In the genomic region with DNA sequence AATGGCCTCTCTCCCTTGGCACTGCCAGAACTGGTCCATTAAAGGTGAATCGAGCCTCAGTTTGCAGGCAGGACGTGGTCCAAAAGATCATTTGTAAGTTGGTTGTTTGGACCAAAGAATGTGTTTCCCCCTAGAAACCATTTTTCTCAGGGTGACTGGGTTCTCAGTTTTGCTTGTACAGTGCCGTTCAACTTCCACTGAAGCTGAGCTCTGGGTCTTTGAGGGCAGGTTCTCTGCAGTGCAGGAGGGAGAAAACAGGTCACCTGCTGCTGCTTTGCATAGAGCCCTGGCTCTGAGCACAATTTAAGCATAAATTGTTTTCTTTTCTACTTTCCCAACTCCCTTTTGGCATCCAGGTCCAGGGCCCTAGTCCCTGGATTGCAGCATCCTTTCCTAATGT, we compare ENCODE assay signal across 12 cellular contexts.
DNase-seq lines count a peak whose midpoint lies in the region; ATAC-seq and TF ChIP-seq lines count a peak whose summit lies in the region.
"Had no signal": no experiment of that assay in that cellular context is flagged by ENCODE, and none has a peak within 500 bp of the region (broad histone marks: within the 10 kb centered on the region; RNA-seq: fewer than 3 reads in every experiment).

No MANE protein-coding gene starts in this region.

- no peaks in the 10 kb centered on the region for H3K36me3 ChIP-seq in parathyroid adenoma (ENCODE audit: control insufficient read depth, insufficient read depth, low read length)
- H3K36me3 ChIP-seq: left ventricle myocardium inferior had no signal

- H3K79me2 ChIP-seq in parathyroid adenoma = no peaks in the 10 kb centered on the region

- H3K9ac ChIP-seq in parathyroid adenoma = no peak overlapping the region

- H3K4me1 ChIP-seq in parathyroid adenoma = peaks cover 14% of the 10 kb centered on the region

- peaks cover 17% of the 10 kb centered on the region for H3K36me3 Mint-ChIP-seq in activated naive CD4-positive, alpha-beta T cell treated with anti-CD3 and anti-CD28 coated beads, Interleukin-2, amount 10 ng/mL, durations not matched to agents 7 days and 5 days

- H3K27me3 Mint-ChIP-seq in activated naive CD4-positive, alpha-beta T cell treated with anti-CD3 and anti-CD28 coated beads, Interleukin-2, amount 10 ng/mL, durations not matched to agents 7 days and 5 days = no peaks in the 10 kb centered on the region

- DNase-seq in GM12864 (ENCODE audit: low read depth) (peak; percentile 55), superior temporal gyrus (ENCODE audit: extremely low spot score) (no peak), HPDE6-E6E7 (ENCODE audit: extremely low spot score) (no peak), kidney tubule cell (ENCODE audit: low spot score) (no peak), NCI-H1417 treated with DMSO at 0.1 percent for 48 hours (lab: John Stamatoyannopoulos, UW) (no peak)
- peak; percentile 47 for DNase-seq in activated naive CD4-positive, alpha-beta T cell treated with anti-CD3 and anti-CD28 coated beads, Interleukin-2, amount 10 ng/mL, durations not matched to agents 7 days and 5 days
- DNase-seq: DMS79, Kasumi-1, left ventricle myocardium inferior, NCI-H524 had no signal

- H3K27ac ChIP-seq in parathyroid adenoma = no peak overlapping the region

- ATAC-seq in HG02610 (IDR thresholded peaks at IDR 0.05; ENCODE audit: unreplicated experiment) = peak; percentile 39

- peak overlapping the region; percentile 63 for H2AFZ ChIP-seq in parathyroid adenoma

- TF ChIP-seq CTCF in GM12864 (IDR thresholded peaks at IDR 0.05; ENCODE audit: low read depth, low read length, missing control alignments) (no peak), parathyroid adenoma (IDR thresholded peaks at IDR 0.05) (no peak)

- peaks cover 52% of the 10 kb centered on the region for H3K4me1 Mint-ChIP-seq in activated naive CD4-positive, alpha-beta T cell treated with anti-CD3 and anti-CD28 coated beads, Interleukin-2, amount 10 ng/mL, durations not matched to agents 7 days and 5 days

- peak overlapping the region; percentile 98 for H3K27ac Mint-ChIP-seq in activated naive CD4-positive, alpha-beta T cell treated with anti-CD3 and anti-CD28 coated beads, Interleukin-2, amount 10 ng/mL, durations not matched to agents 7 days and 5 days

- H3K4me3 ChIP-seq in GM12864 (ENCODE audit: low read depth, low read length) = no peak overlapping the region
- H3K4me3 ChIP-seq in parathyroid adenoma (ENCODE audit: low read depth, low read length) = no peak overlapping the region
- H3K4me3 ChIP-seq: left ventricle myocardium inferior had no signal

- CTCF ChIA-PET in activated naive CD4-positive, alpha-beta T cell treated with anti-CD3 and anti-CD28 coated beads, Interleukin-2, amount 10 ng/mL, durations not matched to agents 7 days and 5 days (lab: Charles Lee) = interaction anchor here (1.8 kb wide), 1 partner anchor 33 kb away, joined by 5 read pairs; no protein-coding TSS in a partner anchor

- H3K4me2 ChIP-seq in parathyroid adenoma (ENCODE audit: low read length) = no peak overlapping the region

- no peaks in the 10 kb centered on the region for H3K27me3 ChIP-seq in parathyroid adenoma (ENCODE audit: control insufficient read depth, insufficient read depth, low read length)

- peak overlapping the region; percentile 73 for H3K4me3 Mint-ChIP-seq in activated naive CD4-positive, alpha-beta T cell treated with anti-CD3 and anti-CD28 coated beads, Interleukin-2, amount 10 ng/mL, durations not matched to agents 7 days and 5 days

- no peaks in the 10 kb centered on the region for H3K9me3 ChIP-seq in parathyroid adenoma (ENCODE audit: control insufficient read depth, low read length)
- H3K9me3 ChIP-seq: left ventricle myocardium inferior had no signal

- H3K9me3 Mint-ChIP-seq in activated naive CD4-positive, alpha-beta T cell treated with anti-CD3 and anti-CD28 coated beads, Interleukin-2, amount 10 ng/mL, durations not matched to agents 7 days and 5 days = no peaks in the 10 kb centered on the region

Comparison
In these comparisons a context has a peak if more than half of its experiments do, and no peak if none do; other contexts are left out.
1. DNase-seq: peak in GM12864 (single experiment) and activated naive CD4-positive, alpha-beta T cell treated with anti-CD3 and anti-CD28 coated beads, Interleukin-2, amount 10 ng/mL, durations not matched to agents 7 days and 5 days (single experiment); none in superior temporal gyrus (single experiment), HPDE6-E6E7 (single experiment), kidney tubule cell (single experiment) and NCI-H1417 treated with DMSO at 0.1 percent for 48 hours (single experiment).